21 cellular contexts compared by ENCODE assay signal in genomic region chr6:37513576-37513975, GRCh38. TPM values are rescaled to one million over a fixed set of nuclear protein-coding genes. Genes with fewer than 3 reads are reported as not detected.
A peak's percentile ranks its signal among the peaks of the same experiment; 100 is the strongest.
DNase-seq lines count a peak whose midpoint lies in the region; ATAC-seq and TF ChIP-seq lines count a peak whose summit lies in the region.
"Had no signal": no experiment of that assay in that cellular context is flagged by ENCODE, and none has a peak within 500 bp of the region (broad histone marks: within the 10 kb centered on the region; RNA-seq: fewer than 3 reads in every experiment).

No MANE protein-coding gene starts in this region.

- H3K23ac ChIP-seq in neuronal stem cell (ENCODE audit: low read depth, low read length, poor library complexity) = no peak overlapping the region

- no peaks in the 10 kb centered on the region for H3K36me3 ChIP-seq in Loucy (ENCODE audit: insufficient read depth, low read length)
- no peaks in the 10 kb centered on the region for H3K36me3 ChIP-seq in neuronal stem cell (replicated peaks in 1 of 2; ENCODE audit: control insufficient read depth in 2 of 2, insufficient read depth in 2 of 2, low read length in 2 of 2)
- H3K36me3 ChIP-seq in body of pancreas (replicated peaks in 1 of 2; ENCODE audit: insufficient read depth in 1 of 2, low read depth in 2 of 2) = no peaks in the 10 kb centered on the region
- H3K36me3 ChIP-seq: adrenal gland, cardiac muscle cell had no signal

- no peak overlapping the region for H2BK120ac ChIP-seq in neuronal stem cell (ENCODE audit: low read depth, low read length)

- no peaks in the 10 kb centered on the region for H3K79me1 ChIP-seq in neuronal stem cell (ENCODE audit: low read depth, low read length)

- H2AFZ ChIP-seq in Loucy (ENCODE audit: low read length) (no peak overlapping the region), neuronal stem cell (ENCODE audit: low read length) (no peak overlapping the region)

- H3F3A ChIP-seq in Loucy (ENCODE audit: low read depth) = peaks cover 11% of the 10 kb centered on the region; the same call in 1 of the 2 replicates

- intact Hi-C loops in body of pancreas (cut with DNase I) = no loop called here

- H3K27ac ChIP-seq in neuronal stem cell (replicated peaks; ENCODE audit: low read length) (no peak overlapping the region), body of pancreas (no peak overlapping the region)
- H3K27ac ChIP-seq: adrenal gland, cardiac muscle cell, dorsolateral prefrontal cortex had no signal

- H4K8ac ChIP-seq in neuronal stem cell (ENCODE audit: low read depth, low read length) = no peak overlapping the region

- peak overlapping the region; percentile 14 for H3K27ac Mint-ChIP-seq in activated T-cell treated with anti-CD3 and anti-CD28 coated beads, Interleukin-2, amount 50 U/mL, for 24 hours
- H3K27ac Mint-ChIP-seq in effector memory CD8-positive, alpha-beta T cell = peak overlapping the region; percentile 100

- H3K4me1 ChIP-seq in Loucy (ENCODE audit: insufficient read depth, low read length, poor library complexity, severe bottlenecking) (peaks cover 55% of the 10 kb centered on the region), neuronal stem cell (ENCODE audit: control insufficient read depth in 2 of 2, insufficient read depth in 1 of 2, low read depth in 1 of 2, low read length in 2 of 2) (peaks cover 40 to 56% of the 10 kb centered on the region in 2 donors), body of pancreas (peaks cover 13% of the 10 kb centered on the region)

- no peak for ATAC-seq in effector memory CD8-positive, alpha-beta T cell (replicated peaks)
- ATAC-seq in body of pancreas (no peak), HG03045 (IDR thresholded peaks at IDR 0.05; ENCODE audit: unreplicated experiment) (no peak)
- ATAC-seq: left colon, Right ventricle myocardium inferior had no signal

- no peak overlapping the region for H3K4me3 Mint-ChIP-seq in activated T-cell treated with anti-CD3 and anti-CD28 coated beads, Interleukin-2, amount 50 U/mL, for 24 hours
- peak overlapping the region in 1 of 2 donors; percentile 90 for H3K4me3 Mint-ChIP-seq in effector memory CD8-positive, alpha-beta T cell

- H3K4ac ChIP-seq in neuronal stem cell (ENCODE audit: low read length) = no peak overlapping the region

- H3K4me3 ChIP-seq in Loucy (ENCODE audit: low read length, poor library complexity, severe bottlenecking) (no peak overlapping the region), neuronal stem cell (ENCODE audit: low read length in 2 of 2) (no peak overlapping the region), body of pancreas (no peak overlapping the region)
- H3K4me3 ChIP-seq: adrenal gland, cardiac muscle cell, dorsolateral prefrontal cortex had no signal

- no peak overlapping the region for H3K4me2 ChIP-seq in Loucy (ENCODE audit: low read depth, low read length, poor library complexity, severe bottlenecking)
- no peak overlapping the region for H3K4me2 ChIP-seq in neuronal stem cell (ENCODE audit: insufficient read depth, low read length, poor library complexity, severe bottlenecking)

- no peaks in the 10 kb centered on the region for H4K20me1 ChIP-seq in Loucy (ENCODE audit: insufficient read depth, low read length, poor library complexity, severe bottlenecking)

- H2BK5ac ChIP-seq in neuronal stem cell (ENCODE audit: low read length) = no peak overlapping the region

- TF ChIP-seq POLR2A in body of pancreas (IDR thresholded peaks at IDR 0.05) = no peak

- peak overlapping the region; percentile 73 for H3K18ac ChIP-seq in neuronal stem cell (ENCODE audit: low read length)

- DNase-seq in activated T-cell treated with anti-CD3 and anti-CD28 coated beads, Interleukin-2, amount 50 U/mL, for 24 hours = peak; percentile 30
- no peak for DNase-seq in activated T-cell treated with anti-CD3 and anti-CD28 coated beads for 4 hours
- DNase-seq in effector memory CD8-positive, alpha-beta T cell = no peak
- no peak for DNase-seq in neuronal stem cell (ENCODE audit: low spot score)
- no peak for DNase-seq in body of pancreas
- no peak for DNase-seq in A172 (ENCODE audit: low spot score)
- DNase-seq: adrenal gland; C1 segment of cervical spinal cord; dorsolateral prefrontal cortex; erythroblast; foreskin melanocyte; Karpas-422; left colon; NCI-H1092; NCI-H524 treated with DMSO at 0.1 percent for 48 hours; small intestine; stimulated activated CD4-positive, alpha-beta T cell treated with anti-CD3 and anti-CD28 coated beads, Interleukin-2, amount 100 ng/mL, for 48 hours had no signal

- H3K9ac ChIP-seq in Loucy (ENCODE audit: low read depth, low read length, poor library complexity, severe bottlenecking) = peak overlapping the region; percentile 86
- no peak overlapping the region for H3K9ac ChIP-seq in neuronal stem cell (ENCODE audit: low read depth, low read length, poor library complexity)

- no peaks in the 10 kb centered on the region for H3K27me3 Mint-ChIP-seq in activated T-cell treated with anti-CD3 and anti-CD28 coated beads, Interleukin-2, amount 50 U/mL, for 24 hours
- no peaks in the 10 kb centered on the region for H3K27me3 Mint-ChIP-seq in effector memory CD8-positive, alpha-beta T cell

- H3K9me3 ChIP-seq in Loucy (ENCODE audit: insufficient read depth, low read depth, low read length) = no peaks in the 10 kb centered on the region
- H3K9me3 ChIP-seq in neuronal stem cell (replicated peaks in 1 of 2; ENCODE audit: control insufficient read depth in 2 of 2, insufficient read depth in 1 of 2, low read depth in 1 of 2, low read length in 2 of 2) = no peaks in the 10 kb centered on the region
- no peaks in the 10 kb centered on the region for H3K9me3 ChIP-seq in body of pancreas
- H3K9me3 ChIP-seq: adrenal gland had no signal

- H3K14ac ChIP-seq in neuronal stem cell (ENCODE audit: low read length) = no peak overlapping the region

- H2BK12ac ChIP-seq in neuronal stem cell (ENCODE audit: low read length) = peak overlapping the region; percentile 52

- no peaks in the 10 kb centered on the region for H3K27me3 ChIP-seq in Loucy (ENCODE audit: insufficient read depth, low read length, poor library complexity, severe bottlenecking)
- peaks cover 0 to 32% (median 0%) of the 10 kb centered on the region in 3 experiments for H3K27me3 ChIP-seq in neuronal stem cell (ENCODE audit: control insufficient read depth in 3 of 3, insufficient read depth in 3 of 3, low read depth in 1 of 3, low read length in 3 of 3)
- no peaks in the 10 kb centered on the region for H3K27me3 ChIP-seq in body of pancreas
- H3K27me3 ChIP-seq: adrenal gland, dorsolateral prefrontal cortex had no signal

- no peak overlapping the region for H2AK5ac ChIP-seq in neuronal stem cell (ENCODE audit: low read depth, low read length)

- no peak overlapping the region for H2BK15ac ChIP-seq in neuronal stem cell (ENCODE audit: low read length)

- no peaks in the 10 kb centered on the region for H3K36me3 Mint-ChIP-seq in activated T-cell treated with anti-CD3 and anti-CD28 coated beads, Interleukin-2, amount 50 U/mL, for 24 hours (ENCODE audit: low read depth)
- H3K36me3 Mint-ChIP-seq in effector memory CD8-positive, alpha-beta T cell (ENCODE audit: insufficient read depth) = peaks cover 42% of the 10 kb centered on the region

- peaks cover 6% of the 10 kb centered on the region; the same call in 1 of the 2 replicates for H3K79me2 ChIP-seq in Loucy (ENCODE audit: insufficient read depth, low read length)

- no peaks in the 10 kb centered on the region for H3K9me2 ChIP-seq in Loucy (replicated peaks; ENCODE audit: low read depth, low read length)

- no CpG with 5 or more reads among the region's 10 CpGs for WGBS in neuronal stem cell (ENCODE audit: extremely low coverage in 2 of 2, insufficient read length in 2 of 2, insufficient replicate concordance in 1 of 2), 2 donors
- WGBS in body of pancreas, 2 donors = 51 to 55% methylated on average over 10 of the region's 10 CpGs

- TF ChIP-seq CTCF in Loucy (conservative IDR thresholded peaks at IDR 0.05; ENCODE audit: low read length) (no peak), body of pancreas (IDR thresholded peaks at IDR 0.05) (no peak)

- no peaks in the 10 kb centered on the region for H3K9me3 Mint-ChIP-seq in activated T-cell treated with anti-CD3 and anti-CD28 coated beads, Interleukin-2, amount 50 U/mL, for 24 hours
- no peaks in the 10 kb centered on the region for H3K9me3 Mint-ChIP-seq in effector memory CD8-positive, alpha-beta T cell

- peaks cover 79% of the 10 kb centered on the region for H3K4me1 Mint-ChIP-seq in activated T-cell treated with anti-CD3 and anti-CD28 coated beads, Interleukin-2, amount 50 U/mL, for 24 hours (ENCODE audit: low read depth)
- peaks cover 64 to 68% of the 10 kb centered on the region in 2 donors for H3K4me1 Mint-ChIP-seq in effector memory CD8-positive, alpha-beta T cell (ENCODE audit: low read depth in 2 of 2)

- H4K91ac ChIP-seq in neuronal stem cell (ENCODE audit: low read depth, low read length, poor library complexity) = no peak overlapping the region

RNA-seq across cellular contexts. Expression of gene CCDC167, which starts 13.9 kb away (rescaled TPM):
- polyA plus RNA-seq in neuronal stem cell (2013, experiment 1 of 2) = 113 TPM
- 106 TPM for polyA plus RNA-seq in neuronal stem cell (2013, experiment 2 of 2)
- 10 to 100 TPM in 1 of 2 donors, 1 to 10 TPM in 1; 7.6 to 10.9 TPM for total RNA-seq in body of pancreas
- 53.8 and 96.5 TPM in 2 replicates for total RNA-seq in A172 (2014; rRNA removed; shearing (Covaris generic))
